9 cellular contexts compared by ENCODE assay signal in the genomic region with DNA sequence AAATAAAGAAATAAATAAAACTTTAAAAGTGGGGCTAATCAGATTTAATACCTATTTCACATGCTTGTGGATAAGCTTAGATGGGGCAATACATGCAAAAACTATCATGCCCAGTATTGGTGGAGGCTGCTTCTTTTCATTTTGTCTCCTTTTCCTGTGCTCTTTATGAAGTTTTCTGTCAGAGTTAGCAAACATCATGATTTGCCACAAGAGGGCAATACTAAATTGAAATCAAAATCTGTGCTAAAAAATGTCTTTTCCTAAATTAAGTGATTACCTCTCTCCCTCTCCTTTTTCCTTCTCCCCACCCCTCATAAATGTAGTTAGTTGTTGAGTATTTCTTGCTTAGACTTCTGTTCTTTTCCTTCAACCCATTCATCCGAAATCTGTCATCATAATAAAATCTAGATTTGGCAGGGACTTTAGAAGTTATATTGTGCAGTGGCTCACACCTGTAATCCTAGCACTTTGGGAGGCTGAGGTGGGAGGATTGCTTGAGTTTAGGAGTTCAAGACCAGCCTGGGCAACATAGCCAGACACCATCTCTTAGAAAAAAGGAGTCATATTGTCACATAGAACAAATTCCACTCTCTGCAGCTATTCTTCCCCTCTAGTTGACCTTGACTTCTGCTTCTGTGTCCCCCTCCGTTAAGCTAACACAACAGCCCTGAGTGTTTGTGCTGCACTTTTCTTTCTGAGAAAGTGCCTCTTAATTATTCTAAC. TPM values are rescaled to one million over a fixed set of nuclear protein-coding genes. Genes with fewer than 3 reads are reported as not detected.
DNase-seq lines count a peak whose midpoint lies in the region; ATAC-seq and TF ChIP-seq lines count a peak whose summit lies in the region.
"Had no signal": no experiment of that assay in that cellular context is flagged by ENCODE, and none has a peak within 500 bp of the region (broad histone marks: within the 10 kb centered on the region; RNA-seq: fewer than 3 reads in every experiment).

No MANE protein-coding gene starts in this region.

- H3K4me3 ChIP-seq in SK-N-SH (ENCODE audit: low read depth in 2 of 2, low read length in 1 of 2) (no peak overlapping the region), gastroesophageal sphincter (no peak overlapping the region), tibial artery (no peak overlapping the region)

- peak; percentile 25 for TF ChIP-seq RAD21 in SK-N-SH (IDR thresholded peaks at IDR 0.05; ENCODE audit: low read length)

- H3K9ac ChIP-seq in SK-N-SH, result no peak overlapping the region

- 5% methylated on average over 2 of the region's 2 CpGs for whole genome bisulfite sequencing in SK-N-SH (ENCODE audit: low lambda C conversion rate)
- WGBS in gastroesophageal sphincter (ENCODE audit: low coverage in 1 of 2), 2 donors, result 81 to 83% methylated on average over 2 of the region's 2 CpGs

- CTCF ChIA-PET in SK-N-SH (lab: Yijun Ruan, JAX), result interaction anchor here (1.1 kb wide), 1 partner anchor 8 kb away, joined by 3 read pairs; no protein-coding TSS in a partner anchor

- ATAC-seq in gastroesophageal sphincter, result no peak

- POLR2A ChIA-PET in SK-N-SH (lab: Yijun Ruan, JAX), result no interaction called here

- no peaks in the 10 kb centered on the region for H3K4me1 ChIP-seq in SK-N-SH (ENCODE audit: control insufficient read depth in 1 of 2, insufficient read depth in 2 of 2, low read depth in 1 of 2, low read length in 1 of 2)
- peaks cover 0 to 26% (median 0%) of the 10 kb centered on the region in 3 donors for H3K4me1 ChIP-seq in gastroesophageal sphincter
- peaks cover 0 to 24% (median 5%) of the 10 kb centered on the region in 4 donors for H3K4me1 ChIP-seq in tibial artery

- H3K36me3 ChIP-seq in SK-N-SH (replicated peaks in 1 of 2; ENCODE audit: control insufficient read depth in 1 of 2, insufficient read depth in 2 of 2, low read length in 1 of 2) (no peaks in the 10 kb centered on the region), gastroesophageal sphincter (no peaks in the 10 kb centered on the region), tibial artery (no peaks in the 10 kb centered on the region)

- intact Hi-C loops in tibial artery (cut with DNase I; ENCODE audit: low total_unique reads), result loop anchor here (1.0 to 10.0 kb wide), 2 partner anchors 173 to 442 kb away; partner anchors contain the start of gene PGR

- no peaks in the 10 kb centered on the region for H3K79me2 ChIP-seq in SK-N-SH (ENCODE audit: insufficient read depth)

- H3K27ac ChIP-seq in SK-N-SH (ENCODE audit: low read depth in 2 of 2, low read length in 1 of 2) (no peak overlapping the region), gastroesophageal sphincter (peak overlapping the region in 1 of 4 donors; percentile 3), tibial artery (peak overlapping the region in 1 of 2 donors; percentile 34)

- H2AFZ ChIP-seq in SK-N-SH (ENCODE audit: low read depth), result no peak overlapping the region

- H3K9me3 ChIP-seq in SK-N-SH (no peaks in the 10 kb centered on the region), gastroesophageal sphincter (no peaks in the 10 kb centered on the region), tibial artery (no peaks in the 10 kb centered on the region)

- no peak overlapping the region for H3K4me2 ChIP-seq in SK-N-SH

- TF ChIP-seq POLR2A in gastroesophageal sphincter (IDR thresholded peaks at IDR 0.05), result no peak

- TF ChIP-seq EP300 in SK-N-SH (IDR thresholded peaks at IDR 0.05; ENCODE audit: borderline replicate concordance in 1 of 2, low read depth in 1 of 2, low read length in 1 of 2) (no peak), gastroesophageal sphincter (IDR thresholded peaks at IDR 0.05) (no peak)

- H3F3A ChIP-seq in SK-N-SH (replicated peaks; ENCODE audit: insufficient read depth), result no peaks in the 10 kb centered on the region

- H4K20me1 ChIP-seq in SK-N-SH (ENCODE audit: insufficient read depth), result no peaks in the 10 kb centered on the region

- peak; percentile 63 for TF ChIP-seq CTCF in SK-N-SH (IDR thresholded peaks at IDR 0.05)
- TF ChIP-seq CTCF in gastroesophageal sphincter (IDR thresholded peaks at IDR 0.05), result peak; percentile 13 to 59 (median 48)
- TF ChIP-seq CTCF in tibial artery (IDR thresholded peaks at IDR 0.05), result peak; percentile 50 to 75

- H3K9me2 ChIP-seq in SK-N-SH, result no peaks in the 10 kb centered on the region

- DNase-seq in NCI-H1092 treated with DMSO at 0.1 percent for 48 hours (lab: John Stamatoyannopoulos, UW) (peak; percentile 49), NCI-H1092 (lab: John Stamatoyannopoulos, UW) (no peak), SK-N-SH (no peak), tibial artery (no peak), activated gamma-delta T cell treated with Interleukin-2 at 50 U/mL for 16 hours (no peak), activated T-cell treated with anti-CD3 and anti-CD28 coated beads for 4 hours (no peak)
- no peak for DNase-seq in activated CD8-positive, alpha-beta memory T cell treated with anti-CD3 and anti-CD28 coated beads for 24 hours
- DNase-seq: AML-193 had no signal

- H3K27me3 ChIP-seq in SK-N-SH (ENCODE audit: insufficient read depth) (peaks cover 34% of the 10 kb centered on the region; the same call in 1 of the 2 replicates), gastroesophageal sphincter (no peaks in the 10 kb centered on the region), tibial artery (no peaks in the 10 kb centered on the region)

TF ChIP-seq in SK-N-SH, 30 proteins besides CTCF, POLR2A, EP300 and RAD21:
- no peak for TF ChIP-seq TEAD4 (IDR thresholded peaks at IDR 0.05; ENCODE audit: borderline replicate concordance, insufficient read depth)
- TF ChIP-seq SMC3 (IDR thresholded peaks at IDR 0.05; ENCODE audit: low read depth, low read length), result peak; percentile 28

RNA-seq across cellular contexts. Expression of gene ARHGAP42, which starts 4.7 kb away (rescaled TPM):
- 0.02 and 0.05 TPM in 2 replicates for polyA plus RNA-seq in SK-N-SH (2012; rRNA removed)
- 0.03 and 0.04 TPM in 2 replicates for polyA plus RNA-seq in SK-N-SH (2012; cell fraction: cytosol; rRNA removed)
- 0.04 TPM in 1 of 2 replicates, not detected in the other for polyA plus RNA-seq in SK-N-SH (2012; cell fraction: nucleus; rRNA removed)
- 10 to 100 TPM in 2 of 4 donors, 1 to 10 TPM in 2; 6.3 to 29.1 (median 9.9) TPM for total RNA-seq in gastroesophageal sphincter
